Comparison of ENCODE assay signal across 16 cellular contexts in the genomic region with DNA sequence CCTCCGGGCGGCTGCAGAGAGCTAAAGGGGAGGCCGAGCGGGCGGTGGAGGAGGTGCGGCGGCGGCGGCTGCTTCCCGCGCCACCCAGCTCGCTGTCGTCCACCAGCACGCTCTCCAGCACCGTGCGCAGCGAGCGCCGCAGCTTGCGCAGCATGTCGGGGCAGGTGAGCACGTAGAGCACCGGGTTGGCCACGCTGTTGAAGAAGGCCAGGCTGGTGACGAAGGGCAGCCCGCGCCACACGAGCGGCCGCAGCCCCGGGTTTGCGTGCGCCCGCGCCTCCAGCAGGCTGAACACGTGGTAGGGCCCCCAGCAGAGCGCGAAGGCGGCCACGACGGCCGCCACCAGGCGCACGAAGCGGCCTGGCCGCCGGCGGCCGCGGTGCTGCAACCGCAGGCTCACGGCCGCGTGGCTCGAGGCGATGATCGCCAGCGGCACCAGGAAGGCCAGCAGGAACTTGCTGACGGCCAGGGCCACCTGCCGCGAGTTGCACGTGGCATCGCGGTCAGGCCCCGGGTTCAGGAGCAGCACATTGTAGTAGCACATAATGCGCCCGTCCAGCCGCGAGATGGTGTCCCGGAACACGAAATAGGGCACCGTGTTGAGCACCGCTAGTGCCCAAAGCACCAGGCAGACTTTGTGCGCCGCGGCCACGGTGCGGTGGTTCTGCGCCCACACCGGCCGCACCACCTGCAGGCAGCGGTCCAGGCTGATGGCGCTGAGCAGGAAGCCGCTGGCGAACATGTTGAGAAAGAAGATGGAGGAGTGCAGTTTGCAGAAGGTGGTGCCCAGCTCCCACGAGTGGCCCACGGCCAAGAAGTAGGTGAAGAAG. TPM values are rescaled to one million over a fixed set of nuclear protein-coding genes. Genes with fewer than 3 reads are reported as not detected.
DNase-seq lines count a peak whose midpoint lies in the region; ATAC-seq and TF ChIP-seq lines count a peak whose summit lies in the region.
"Had no signal": no experiment of that assay in that cellular context is flagged by ENCODE, and none has a peak within 500 bp of the region (broad histone marks: within the 10 kb centered on the region; RNA-seq: fewer than 3 reads in every experiment).

No MANE protein-coding gene starts in this region.

- no peaks in the 10 kb centered on the region for H3K9me2 ChIP-seq in hepatocyte (replicated peaks; ENCODE audit: insufficient read depth)

- H3K79me2 ChIP-seq in hepatocyte, result no peaks in the 10 kb centered on the region

- H2AFZ ChIP-seq in hepatocyte, result peak overlapping the region; percentile 20

- H3K9ac ChIP-seq in HUES64 (ENCODE audit: low read depth, low read length) (peak overlapping the region; percentile 47; the same call in 1 of the 2 replicates), rectal smooth muscle tissue (ENCODE audit: low read length) (no peak overlapping the region)

- DNase-seq in hepatocyte (ENCODE audit: low spot score) (no peak), NCI-H1417 (lab: John Stamatoyannopoulos, UW) (no peak)
- DNase-seq: activated naive CD4-positive, alpha-beta T cell; DMS79 treated with DMSO at 0.1 percent for 48 hours; effector memory CD4-positive, alpha-beta T cell; kidney glomerular epithelial cell; NCI-H187 treated with DMSO at 0.1 percent for 48 hours; NCI-H526; upper lobe of right lung; WERI-Rb-1 had no signal

- WGBS in HUES64, result 82% methylated on average over 87 of the region's 87 CpGs
- 77% methylated on average over 64 of the region's 87 CpGs for WGBS in hepatocyte (ENCODE audit: low lambda C conversion rate, missing lambda C conversion rate)

- H3K4me2 ChIP-seq in hepatocyte, result peak overlapping the region; percentile 71

- no peak for TF ChIP-seq CTCF in hepatocyte (IDR thresholded peaks at IDR 0.05; ENCODE audit: poor library complexity)

- H3K36me3 ChIP-seq in HUES64 (ENCODE audit: insufficient read depth, low read length) (peaks cover 38% of the 10 kb centered on the region), hepatocyte (replicated peaks; ENCODE audit: insufficient read depth, low read depth) (no peaks in the 10 kb centered on the region), rectal smooth muscle tissue (ENCODE audit: control insufficient read depth, insufficient read depth, low read length) (peaks cover 19% of the 10 kb centered on the region)

- H3K27me3 ChIP-seq in HUES64 (ENCODE audit: insufficient read depth, low read length) (peaks cover 33% of the 10 kb centered on the region), hepatocyte (no peaks in the 10 kb centered on the region), rectal smooth muscle tissue (ENCODE audit: control insufficient read depth, insufficient read depth, low read length) (no peaks in the 10 kb centered on the region)
- H3K27me3 ChIP-seq: upper lobe of right lung had no signal

- no peaks in the 10 kb centered on the region for H4K20me1 ChIP-seq in hepatocyte (ENCODE audit: insufficient read depth, poor library complexity, severe bottlenecking)

- H3K4me3 ChIP-seq in HUES64 (ENCODE audit: low read length), result peak overlapping the region; percentile 38
- H3K4me3 ChIP-seq in hepatocyte, result no peak overlapping the region
- peak overlapping the region; percentile 17 for H3K4me3 ChIP-seq in rectal smooth muscle tissue (ENCODE audit: low read length)
- H3K4me3 ChIP-seq: upper lobe of right lung had no signal

- ATAC-seq in HG02678 (IDR thresholded peaks at IDR 0.05; ENCODE audit: unreplicated experiment) (no peak), HG02852 (IDR thresholded peaks at IDR 0.05; ENCODE audit: unreplicated experiment) (no peak)
- ATAC-seq: Panc1, upper lobe of right lung had no signal

- H3K27ac ChIP-seq in HUES64 (ENCODE audit: low read depth, low read length) (no peak overlapping the region), hepatocyte (peak overlapping the region; percentile 89), rectal smooth muscle tissue (ENCODE audit: low read depth, low read length) (no peak overlapping the region)
- H3K27ac ChIP-seq: upper lobe of right lung, WERI-Rb-1 had no signal

- no peaks in the 10 kb centered on the region for H3K9me3 ChIP-seq in HUES64 (ENCODE audit: insufficient read depth, low read depth, low read length)
- no peaks in the 10 kb centered on the region for H3K9me3 ChIP-seq in hepatocyte (ENCODE audit: low read depth)
- H3K9me3 ChIP-seq: upper lobe of right lung had no signal

- H3K4me1 ChIP-seq in HUES64 (ENCODE audit: insufficient read depth, low read length), result 0 out of 2 replicates have a peak, but pooled peaks cover 9% of the 10 kb centered on the region
- H3K4me1 ChIP-seq in hepatocyte (ENCODE audit: insufficient read depth), result peaks cover 3% of the 10 kb centered on the region
- no peaks in the 10 kb centered on the region for H3K4me1 ChIP-seq in rectal smooth muscle tissue (ENCODE audit: control insufficient read depth, insufficient read depth, low read length)
- H3K4me1 ChIP-seq: upper lobe of right lung had no signal

RNA-seq across cellular contexts. Expression of gene PTGDR2, which starts 2.9 kb away (rescaled TPM):
- 0.10 TPM for polyA plus RNA-seq in HUES64 (2013, experiment 1 of 2)
- polyA plus RNA-seq in HUES64 (2013, experiment 2 of 2), result 0.13 TPM
- 1.2 and 1.3 TPM in 2 replicates for total RNA-seq in hepatocyte
- polyA plus RNA-seq in hepatocyte, result 0.69 and 2.0 TPM in 2 replicates

RNA-seq across cellular contexts. Expression of gene CCDC86, which starts 10.9 kb away (rescaled TPM):
- polyA plus RNA-seq in HUES64 (2013, experiment 1 of 2), result 62.1 TPM
- polyA plus RNA-seq in HUES64 (2013, experiment 2 of 2), result 52.6 TPM
- 7.4 and 9.1 TPM in 2 replicates for total RNA-seq in hepatocyte
- 25.3 and 27.5 TPM in 2 replicates for polyA plus RNA-seq in hepatocyte

RNA-seq across cellular contexts. Expression of gene ZP1, which starts 14.5 kb away (rescaled TPM):
- not detected for polyA plus RNA-seq in HUES64 (2013, experiment 1 of 2)
- not detected for polyA plus RNA-seq in HUES64 (2013, experiment 2 of 2)
- total RNA-seq in hepatocyte, result 0.12 TPM in 1 of 2 replicates, not detected in the other
- 0.32 and 1.6 TPM in 2 replicates for polyA plus RNA-seq in hepatocyte
- total RNA-seq: frontal cortex, upper lobe of right lung had no signal

RNA-seq across cellular contexts. Expression of gene PRPF19, which starts 53.5 kb away (rescaled TPM):
- 121 TPM for polyA plus RNA-seq in HUES64 (2013, experiment 1 of 2)
- 102 TPM for polyA plus RNA-seq in HUES64 (2013, experiment 2 of 2)
- 38.1 and 53.8 TPM in 2 replicates for total RNA-seq in hepatocyte
- 18.5 and 19.3 TPM in 2 replicates for polyA plus RNA-seq in hepatocyte
